ENCODE assay signal across 1 cellular context in the genomic region with DNA sequence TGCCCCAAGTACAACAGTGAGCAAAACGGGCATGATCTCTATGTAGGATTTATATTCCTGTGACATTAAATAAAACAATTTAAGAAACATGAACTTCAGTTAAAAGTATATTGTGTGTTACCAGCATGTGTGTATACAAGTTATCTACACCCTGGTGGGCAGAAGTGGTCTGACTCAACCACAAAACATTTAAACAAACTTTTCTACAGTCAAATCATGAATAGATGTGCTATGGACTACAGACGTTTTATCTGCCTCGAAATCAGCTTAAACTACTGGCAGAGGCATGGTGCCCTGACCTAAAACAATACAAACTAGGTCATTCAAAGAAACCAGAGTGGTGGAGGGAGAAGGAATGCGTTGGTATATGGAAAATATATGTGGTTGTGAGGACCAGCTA.
TF ChIP-seq lines count a peak whose summit lies in the region.

No MANE protein-coding gene starts in this region.

TF ChIP-seq in GM23338, 12 proteins besides CTCF, POLR2A, EP300 and RAD21:
- TF ChIP-seq, protein P1, sequence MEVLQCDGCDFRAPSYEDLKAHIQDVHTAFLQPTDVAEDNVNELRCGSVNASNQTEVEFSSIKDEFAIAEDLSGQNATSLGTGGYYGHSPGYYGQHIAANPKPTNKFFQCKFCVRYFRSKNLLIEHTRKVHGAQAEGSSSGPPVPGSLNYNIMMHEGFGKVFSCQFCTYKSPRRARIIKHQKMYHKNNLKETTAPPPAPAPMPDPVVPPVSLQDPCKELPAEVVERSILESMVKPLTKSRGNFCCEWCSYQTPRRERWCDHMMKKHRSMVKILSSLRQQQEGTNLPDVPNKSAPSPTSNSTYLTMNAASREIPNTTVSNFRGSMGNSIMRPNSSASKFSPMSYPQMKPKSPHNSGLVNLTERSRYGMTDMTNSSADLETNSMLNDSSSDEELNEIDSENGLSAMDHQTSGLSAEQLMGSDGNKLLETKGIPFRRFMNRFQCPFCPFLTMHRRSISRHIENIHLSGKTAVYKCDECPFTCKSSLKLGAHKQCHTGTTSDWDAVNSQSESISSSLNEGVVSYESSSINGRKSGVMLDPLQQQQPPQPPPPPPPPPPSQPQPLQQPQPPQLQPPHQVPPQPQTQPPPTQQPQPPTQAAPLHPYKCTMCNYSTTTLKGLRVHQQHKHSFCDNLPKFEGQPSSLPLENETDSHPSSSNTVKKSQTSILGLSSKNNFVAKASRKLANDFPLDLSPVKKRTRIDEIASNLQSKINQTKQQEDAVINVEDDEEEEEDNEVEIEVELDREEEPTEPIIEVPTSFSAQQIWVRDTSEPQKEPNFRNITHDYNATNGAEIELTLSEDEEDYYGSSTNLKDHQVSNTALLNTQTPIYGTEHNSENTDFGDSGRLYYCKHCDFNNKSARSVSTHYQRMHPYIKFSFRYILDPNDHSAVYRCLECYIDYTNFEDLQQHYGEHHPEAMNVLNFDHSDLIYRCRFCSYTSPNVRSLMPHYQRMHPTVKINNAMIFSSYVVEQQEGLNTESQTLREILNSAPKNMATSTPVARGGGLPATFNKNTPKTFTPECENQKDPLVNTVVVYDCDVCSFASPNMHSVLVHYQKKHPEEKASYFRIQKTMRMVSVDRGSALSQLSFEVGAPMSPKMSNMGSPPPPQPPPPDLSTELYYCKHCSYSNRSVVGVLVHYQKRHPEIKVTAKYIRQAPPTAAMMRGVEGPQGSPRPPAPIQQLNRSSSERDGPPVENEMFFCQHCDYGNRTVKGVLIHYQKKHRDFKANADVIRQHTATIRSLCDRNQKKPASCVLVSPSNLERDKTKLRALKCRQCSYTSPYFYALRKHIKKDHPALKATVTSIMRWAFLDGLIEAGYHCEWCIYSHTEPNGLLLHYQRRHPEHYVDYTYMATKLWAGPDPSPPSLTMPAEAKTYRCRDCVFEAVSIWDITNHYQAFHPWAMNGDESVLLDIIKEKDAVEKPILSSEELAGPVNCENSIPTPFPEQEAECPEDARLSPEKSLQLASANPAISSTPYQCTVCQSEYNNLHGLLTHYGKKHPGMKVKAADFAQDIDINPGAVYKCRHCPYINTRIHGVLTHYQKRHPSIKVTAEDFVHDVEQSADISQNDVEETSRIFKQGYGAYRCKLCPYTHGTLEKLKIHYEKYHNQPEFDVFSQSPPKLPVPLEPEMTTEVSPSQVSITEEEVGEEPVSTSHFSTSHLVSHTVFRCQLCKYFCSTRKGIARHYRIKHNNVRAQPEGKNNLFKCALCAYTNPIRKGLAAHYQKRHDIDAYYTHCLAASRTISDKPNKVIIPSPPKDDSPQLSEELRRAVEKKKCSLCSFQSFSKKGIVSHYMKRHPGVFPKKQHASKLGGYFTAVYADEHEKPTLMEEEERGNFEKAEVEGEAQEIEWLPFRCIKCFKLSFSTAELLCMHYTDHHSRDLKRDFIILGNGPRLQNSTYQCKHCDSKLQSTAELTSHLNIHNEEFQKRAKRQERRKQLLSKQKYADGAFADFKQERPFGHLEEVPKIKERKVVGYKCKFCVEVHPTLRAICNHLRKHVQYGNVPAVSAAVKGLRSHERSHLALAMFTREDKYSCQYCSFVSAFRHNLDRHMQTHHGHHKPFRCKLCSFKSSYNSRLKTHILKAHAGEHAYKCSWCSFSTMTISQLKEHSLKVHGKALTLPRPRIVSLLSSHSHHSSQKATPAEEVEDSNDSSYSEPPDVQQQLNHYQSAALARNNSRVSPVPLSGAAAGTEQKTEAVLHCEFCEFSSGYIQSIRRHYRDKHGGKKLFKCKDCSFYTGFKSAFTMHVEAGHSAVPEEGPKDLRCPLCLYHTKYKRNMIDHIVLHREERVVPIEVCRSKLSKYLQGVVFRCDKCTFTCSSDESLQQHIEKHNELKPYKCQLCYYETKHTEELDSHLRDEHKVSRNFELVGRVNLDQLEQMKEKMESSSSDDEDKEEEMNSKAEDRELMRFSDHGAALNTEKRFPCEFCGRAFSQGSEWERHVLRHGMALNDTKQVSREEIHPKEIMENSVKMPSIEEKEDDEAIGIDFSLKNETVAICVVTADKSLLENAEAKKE (CRISPR knock-in tag; IDR thresholded peaks at IDR 0.05), result no peak
- TF ChIP-seq CREB1 (CRISPR knock-in tag; IDR thresholded peaks at IDR 0.05; ENCODE audit: low read depth) (no peak), POLR2AphosphoS5 (IDR thresholded peaks at IDR 0.05; ENCODE audit: low read depth) (no peak), STAT1 (IDR thresholded peaks at IDR 0.05; ENCODE audit: unreplicated experiment) (no peak), JUNB (IDR thresholded peaks at IDR 0.05; ENCODE audit: unreplicated experiment) (no peak), EZH2 (IDR thresholded peaks at IDR 0.05; ENCODE audit: low read depth, unreplicated experiment) (no peak), ZNF114 (CRISPR knock-in tag; IDR thresholded peaks at IDR 0.05) (no peak), NANOG (IDR thresholded peaks at IDR 0.05; ENCODE audit: borderline replicate concordance) (no peak), EZH2phosphoT487 (IDR thresholded peaks at IDR 0.05; ENCODE audit: unreplicated experiment) (no peak), ZNF331 (CRISPR knock-in tag; IDR thresholded peaks at IDR 0.05; ENCODE audit: low read depth) (no peak)
- TF ChIP-seq, protein P2, sequence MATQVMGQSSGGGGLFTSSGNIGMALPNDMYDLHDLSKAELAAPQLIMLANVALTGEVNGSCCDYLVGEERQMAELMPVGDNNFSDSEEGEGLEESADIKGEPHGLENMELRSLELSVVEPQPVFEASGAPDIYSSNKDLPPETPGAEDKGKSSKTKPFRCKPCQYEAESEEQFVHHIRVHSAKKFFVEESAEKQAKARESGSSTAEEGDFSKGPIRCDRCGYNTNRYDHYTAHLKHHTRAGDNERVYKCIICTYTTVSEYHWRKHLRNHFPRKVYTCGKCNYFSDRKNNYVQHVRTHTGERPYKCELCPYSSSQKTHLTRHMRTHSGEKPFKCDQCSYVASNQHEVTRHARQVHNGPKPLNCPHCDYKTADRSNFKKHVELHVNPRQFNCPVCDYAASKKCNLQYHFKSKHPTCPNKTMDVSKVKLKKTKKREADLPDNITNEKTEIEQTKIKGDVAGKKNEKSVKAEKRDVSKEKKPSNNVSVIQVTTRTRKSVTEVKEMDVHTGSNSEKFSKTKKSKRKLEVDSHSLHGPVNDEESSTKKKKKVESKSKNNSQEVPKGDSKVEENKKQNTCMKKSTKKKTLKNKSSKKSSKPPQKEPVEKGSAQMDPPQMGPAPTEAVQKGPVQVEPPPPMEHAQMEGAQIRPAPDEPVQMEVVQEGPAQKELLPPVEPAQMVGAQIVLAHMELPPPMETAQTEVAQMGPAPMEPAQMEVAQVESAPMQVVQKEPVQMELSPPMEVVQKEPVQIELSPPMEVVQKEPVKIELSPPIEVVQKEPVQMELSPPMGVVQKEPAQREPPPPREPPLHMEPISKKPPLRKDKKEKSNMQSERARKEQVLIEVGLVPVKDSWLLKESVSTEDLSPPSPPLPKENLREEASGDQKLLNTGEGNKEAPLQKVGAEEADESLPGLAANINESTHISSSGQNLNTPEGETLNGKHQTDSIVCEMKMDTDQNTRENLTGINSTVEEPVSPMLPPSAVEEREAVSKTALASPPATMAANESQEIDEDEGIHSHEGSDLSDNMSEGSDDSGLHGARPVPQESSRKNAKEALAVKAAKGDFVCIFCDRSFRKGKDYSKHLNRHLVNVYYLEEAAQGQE (IDR thresholded peaks at IDR 0.05; ENCODE audit: unreplicated experiment), result no peak
- TF ChIP-seq, protein P3, sequence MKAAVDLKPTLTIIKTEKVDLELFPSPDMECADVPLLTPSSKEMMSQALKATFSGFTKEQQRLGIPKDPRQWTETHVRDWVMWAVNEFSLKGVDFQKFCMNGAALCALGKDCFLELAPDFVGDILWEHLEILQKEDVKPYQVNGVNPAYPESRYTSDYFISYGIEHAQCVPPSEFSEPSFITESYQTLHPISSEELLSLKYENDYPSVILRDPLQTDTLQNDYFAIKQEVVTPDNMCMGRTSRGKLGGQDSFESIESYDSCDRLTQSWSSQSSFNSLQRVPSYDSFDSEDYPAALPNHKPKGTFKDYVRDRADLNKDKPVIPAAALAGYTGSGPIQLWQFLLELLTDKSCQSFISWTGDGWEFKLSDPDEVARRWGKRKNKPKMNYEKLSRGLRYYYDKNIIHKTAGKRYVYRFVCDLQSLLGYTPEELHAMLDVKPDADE (IDR thresholded peaks at IDR 0.05), result no peak
